In genomic region chrX:16870095-16870860, GRCh38 we compare ENCODE assay signal across 8 cellular contexts.
DNase-seq lines count a peak whose midpoint lies in the region; ATAC-seq and TF ChIP-seq lines count a peak whose summit lies in the region.

Gene RBBP7, minus strand, starts transcription at chrX:16870362. Its CDS starts 309 bp downstream, at chrX:16870053.

- H3K27me3 ChIP-seq in Loucy (ENCODE audit: insufficient read depth, low read length, poor library complexity, severe bottlenecking) (no peaks in the 10 kb centered on the region), RWPE2 (ENCODE audit: insufficient read depth, poor library complexity, severe bottlenecking) (no peaks in the 10 kb centered on the region)

- H3K4me3 Mint-ChIP-seq in nephron = peak within 1 kb of the TSS; percentile 97 to 100 (median 97)
- peak within 1 kb of the TSS; percentile 94 for H3K4me3 Mint-ChIP-seq in stimulated activated naive CD8-positive, alpha-beta T cell treated with anti-CD3 and anti-CD28 coated beads, Interleukin-15, Interleukin-2, amounts not matched to agents 100 ng/mL and 50 ng/mL, for 24 hours

- H3K36me3 ChIP-seq in Loucy (ENCODE audit: insufficient read depth, low read length) (0 out of 2 replicates have a peak, but pooled peaks cover 4% of the 10 kb centered on the region), RWPE2 (ENCODE audit: low read depth) (peaks cover 28% of the 10 kb centered on the region)

- H3K4me2 ChIP-seq in Loucy (ENCODE audit: low read depth, low read length, poor library complexity, severe bottlenecking) = peak within 1 kb of the TSS; percentile 90

- peaks cover 25% of the 10 kb centered on the region for H3K36me3 Mint-ChIP-seq in nephron (ENCODE audit: low read depth)
- H3K36me3 Mint-ChIP-seq in stimulated activated naive CD8-positive, alpha-beta T cell treated with anti-CD3 and anti-CD28 coated beads, Interleukin-15, Interleukin-2, amounts not matched to agents 100 ng/mL and 50 ng/mL, for 24 hours (ENCODE audit: low read depth) = peaks cover 24% of the 10 kb centered on the region

- no peaks in the 10 kb centered on the region for H3F3A ChIP-seq in Loucy (ENCODE audit: low read depth)

- peak; percentile 85 for ATAC-seq in RWPE2 (ENCODE audit: low read depth)

- H3K27ac ChIP-seq in RWPE2 (ENCODE audit: poor library complexity, severe bottlenecking) = peak within 1 kb of the TSS; percentile 73

- H3K9me3 ChIP-seq in Loucy (ENCODE audit: insufficient read depth, low read depth, low read length) (no peaks in the 10 kb centered on the region), RWPE2 (ENCODE audit: severe bottlenecking) (no peaks in the 10 kb centered on the region)

- H2AFZ ChIP-seq in Loucy (ENCODE audit: low read length) = peak within 1 kb of the TSS; percentile 88

- peaks cover 42% of the 10 kb centered on the region for H3K79me2 ChIP-seq in Loucy (ENCODE audit: insufficient read depth, low read length)

- DNase-seq in EH (ENCODE audit: low read depth) (peak; percentile 90), GOT3 (lab: John Stamatoyannopoulos, UW) (peak; percentile 99), RWPE2 (ENCODE audit: low spot score) (peak; percentile 81), fibroblast of peridontal ligament (ENCODE audit: extremely low read depth) (peak; percentile 86)
- peak; percentile 93 for DNase-seq in activated T-helper 9 cell treated with anti-CD3 and anti-CD28 coated beads, Interleukin-2, amount 50 U/mL, for 16 hours (ENCODE audit: low read depth)

- peaks cover 68% of the 10 kb centered on the region for H3K4me1 Mint-ChIP-seq in nephron
- H3K4me1 Mint-ChIP-seq in stimulated activated naive CD8-positive, alpha-beta T cell treated with anti-CD3 and anti-CD28 coated beads, Interleukin-15, Interleukin-2, amounts not matched to agents 100 ng/mL and 50 ng/mL, for 24 hours (ENCODE audit: low read depth) = peaks cover 43% of the 10 kb centered on the region

- H3K4me1 ChIP-seq in Loucy (ENCODE audit: insufficient read depth, low read length, poor library complexity, severe bottlenecking) (peaks cover 12% of the 10 kb centered on the region), RWPE2 (ENCODE audit: insufficient read depth, poor library complexity, severe bottlenecking) (peaks cover 6% of the 10 kb centered on the region)

- TF ChIP-seq CTCF in Loucy (conservative IDR thresholded peaks at IDR 0.05; ENCODE audit: low read length) (no peak), RWPE2 (IDR thresholded peaks at IDR 0.05; ENCODE audit: poor library complexity, severe bottlenecking) (no peak), nephron (IDR thresholded peaks at IDR 0.05; ENCODE audit: unreplicated experiment in 3 of 3) (no peak)

- H3K9me2 ChIP-seq in Loucy (replicated peaks; ENCODE audit: low read depth, low read length) = no peaks in the 10 kb centered on the region

- H3K27ac Mint-ChIP-seq in nephron = peak within 1 kb of the TSS; percentile 100
- peak within 1 kb of the TSS; percentile 96 for H3K27ac Mint-ChIP-seq in stimulated activated naive CD8-positive, alpha-beta T cell treated with anti-CD3 and anti-CD28 coated beads, Interleukin-15, Interleukin-2, amounts not matched to agents 100 ng/mL and 50 ng/mL, for 24 hours

- H3K27me3 Mint-ChIP-seq in nephron (ENCODE audit: low read depth) = peaks cover 7% of the 10 kb centered on the region
- H3K27me3 Mint-ChIP-seq in stimulated activated naive CD8-positive, alpha-beta T cell treated with anti-CD3 and anti-CD28 coated beads, Interleukin-15, Interleukin-2, amounts not matched to agents 100 ng/mL and 50 ng/mL, for 24 hours = no peaks in the 10 kb centered on the region

- H3K9ac ChIP-seq in Loucy (ENCODE audit: low read depth, low read length, poor library complexity, severe bottlenecking) = peak within 1 kb of the TSS; percentile 89

- H3K9me3 Mint-ChIP-seq in nephron = no peaks in the 10 kb centered on the region
- no peaks in the 10 kb centered on the region for H3K9me3 Mint-ChIP-seq in stimulated activated naive CD8-positive, alpha-beta T cell treated with anti-CD3 and anti-CD28 coated beads, Interleukin-15, Interleukin-2, amounts not matched to agents 100 ng/mL and 50 ng/mL, for 24 hours

- peaks cover 36% of the 10 kb centered on the region for H4K20me1 ChIP-seq in Loucy (ENCODE audit: insufficient read depth, low read length, poor library complexity, severe bottlenecking)

- peak within 1 kb of the TSS; percentile 89 for H3K4me3 ChIP-seq in Loucy (ENCODE audit: low read length, poor library complexity, severe bottlenecking)
- peak within 1 kb of the TSS; percentile 57 for H3K4me3 ChIP-seq in RWPE2 (ENCODE audit: severe bottlenecking)

Comparison
In these comparisons a context has a peak if more than half of its experiments do, and no peak if none do; other contexts are left out.
1. Peak in every context shown above with its lines: DNase-seq, ATAC-seq, H3K4me3 ChIP-seq and H3K27ac ChIP-seq.